In genomic region chr3:119899178-119899511, GRCh38 we compare ENCODE assay signal across 14 cellular contexts.
DNase-seq lines count a peak whose midpoint lies in the region; ATAC-seq and TF ChIP-seq lines count a peak whose summit lies in the region.
"Had no signal": no experiment of that assay in that cellular context is flagged by ENCODE, and none has a peak within 500 bp of the region (broad histone marks: within the 10 kb centered on the region; RNA-seq: fewer than 3 reads in every experiment).

No MANE protein-coding gene starts in this region.

- no peaks in the 10 kb centered on the region for H3K27me3 Mint-ChIP-seq in activated T-cell treated with anti-CD3 and anti-CD28 coated beads, Interleukin-2, amount 50 U/mL, for 72 hours (ENCODE audit: low read depth)
- H3K27me3 Mint-ChIP-seq in HFFc6 (ENCODE audit: insufficient read depth) (no peaks in the 10 kb centered on the region; the same call in 1 of the 2 replicates), glutamatergic neuron (ENCODE audit: unreplicated experiment) (no peaks in the 10 kb centered on the region)
- H3K27me3 Mint-ChIP-seq: CD4-positive, alpha-beta memory T cell had no signal

- H3K9me3 ChIP-seq in upper lobe of right lung = no peaks in the 10 kb centered on the region
- no peaks in the 10 kb centered on the region for H3K9me3 ChIP-seq in suprapubic skin
- H3K9me3 ChIP-seq: BE2C had no signal

- ATAC-seq in activated T-cell treated with anti-CD3 and anti-CD28 coated beads, Interleukin-2, amount 50 U/mL, for 72 hours (replicated peaks in 1 of 2) = peak; percentile 34 to 39
- ATAC-seq in upper lobe of right lung = no peak
- ATAC-seq: GM12878, GM23338 had no signal

- H3K4me1 Mint-ChIP-seq in activated T-cell treated with anti-CD3 and anti-CD28 coated beads, Interleukin-2, amount 50 U/mL, for 72 hours (ENCODE audit: low read depth) = peaks cover 9% of the 10 kb centered on the region
- H3K4me1 Mint-ChIP-seq in HFFc6 (ENCODE audit: low read depth) = peaks cover 13% of the 10 kb centered on the region
- no peaks in the 10 kb centered on the region for H3K4me1 Mint-ChIP-seq in glutamatergic neuron (ENCODE audit: low read depth, unreplicated experiment)
- H3K4me1 Mint-ChIP-seq: GM23338 had no signal

- H3K27ac Mint-ChIP-seq in activated T-cell treated with anti-CD3 and anti-CD28 coated beads, Interleukin-2, amount 50 U/mL, for 72 hours = no peak overlapping the region
- peak overlapping the region; percentile 70 for H3K27ac Mint-ChIP-seq in HFFc6
- H3K27ac Mint-ChIP-seq in glutamatergic neuron (ENCODE audit: unreplicated experiment) = no peak overlapping the region
- H3K27ac Mint-ChIP-seq: GM23338 had no signal

- no peak for TF ChIP-seq EP300 in suprapubic skin (IDR thresholded peaks at IDR 0.05)

- no peak for TF ChIP-seq POLR2A in suprapubic skin (IDR thresholded peaks at IDR 0.05)

- no peak overlapping the region for H3K4me3 Mint-ChIP-seq in activated T-cell treated with anti-CD3 and anti-CD28 coated beads, Interleukin-2, amount 50 U/mL, for 72 hours
- no peak overlapping the region for H3K4me3 Mint-ChIP-seq in HFFc6
- peak overlapping the region; percentile 53 for H3K4me3 Mint-ChIP-seq in glutamatergic neuron (ENCODE audit: unreplicated experiment)
- H3K4me3 Mint-ChIP-seq: CD4-positive, alpha-beta memory T cell; GM23338 had no signal

- peaks cover 1 to 3% of the 10 kb centered on the region in 2 donors for H3K36me3 Mint-ChIP-seq in activated T-cell treated with anti-CD3 and anti-CD28 coated beads, Interleukin-2, amount 50 U/mL, for 72 hours (ENCODE audit: insufficient read depth in 2 of 2)
- H3K36me3 Mint-ChIP-seq in HFFc6 (ENCODE audit: low read depth) (no peaks in the 10 kb centered on the region; the same call in 1 of the 2 replicates), glutamatergic neuron (ENCODE audit: unreplicated experiment) (no peaks in the 10 kb centered on the region)

- intact Hi-C loops in upper lobe of right lung (cut with DNase I) = loop anchor here (10.0 kb wide), 1 partner anchor 286 kb away; no protein-coding TSS in a partner anchor

- DNase-seq in activated T-cell treated with anti-CD3 and anti-CD28 coated beads, Interleukin-2, amount 50 U/mL, for 72 hours = no peak
- DNase-seq in activated T-cell treated with anti-CD3 and anti-CD28 coated beads for 4 hours (no peak), HFFc6 (no peak), glutamatergic neuron (no peak), NCI-H128 (lab: John Stamatoyannopoulos, UW; ENCODE audit: unreplicated experiment) (no peak), upper lobe of right lung (no peak), suprapubic skin (ENCODE audit: low spot score in 2 of 2) (no peak)
- DNase-seq: BE2C; CD4-positive, alpha-beta memory T cell; DMS79; H7 had no signal

- WGBS in suprapubic skin = 100% methylated on average over 1 of the region's 1 CpG

- no peak for TF ChIP-seq CTCF in HFFc6 (IDR thresholded peaks at IDR 0.05)
- no peak for TF ChIP-seq CTCF in glutamatergic neuron (IDR thresholded peaks at IDR 0.05; ENCODE audit: partially characterized antibody, unreplicated experiment)
- TF ChIP-seq CTCF in upper lobe of right lung (IDR thresholded peaks at IDR 0.05) = no peak
- TF ChIP-seq CTCF in suprapubic skin (IDR thresholded peaks at IDR 0.05) = no peak

- no peaks in the 10 kb centered on the region for H3K9me3 Mint-ChIP-seq in activated T-cell treated with anti-CD3 and anti-CD28 coated beads, Interleukin-2, amount 50 U/mL, for 72 hours
- H3K9me3 Mint-ChIP-seq in HFFc6 (no peaks in the 10 kb centered on the region), glutamatergic neuron (ENCODE audit: unreplicated experiment) (no peaks in the 10 kb centered on the region)
- H3K9me3 Mint-ChIP-seq: GM23338 had no signal

- H3K4me1 ChIP-seq in upper lobe of right lung (no peaks in the 10 kb centered on the region), suprapubic skin (no peaks in the 10 kb centered on the region)
- H3K4me1 ChIP-seq: BE2C had no signal

- no peak overlapping the region for H3K27ac ChIP-seq in upper lobe of right lung
- no peak overlapping the region for H3K27ac ChIP-seq in suprapubic skin
- H3K27ac ChIP-seq: C4-2B had no signal

- H3K4me3 ChIP-seq in upper lobe of right lung = no peak overlapping the region
- H3K4me3 ChIP-seq in suprapubic skin = no peak overlapping the region
- H3K4me3 ChIP-seq: GM12878, GM23338 had no signal

- H3K27me3 ChIP-seq in upper lobe of right lung = no peaks in the 10 kb centered on the region
- no peaks in the 10 kb centered on the region for H3K27me3 ChIP-seq in suprapubic skin
- H3K27me3 ChIP-seq: BE2C had no signal

- H3K36me3 ChIP-seq in upper lobe of right lung (peaks cover 4% of the 10 kb centered on the region), suprapubic skin (peaks cover 20% of the 10 kb centered on the region)
- H3K36me3 ChIP-seq: BE2C had no signal
